ENCODE assay signal across 39 cellular contexts in the genomic region with DNA sequence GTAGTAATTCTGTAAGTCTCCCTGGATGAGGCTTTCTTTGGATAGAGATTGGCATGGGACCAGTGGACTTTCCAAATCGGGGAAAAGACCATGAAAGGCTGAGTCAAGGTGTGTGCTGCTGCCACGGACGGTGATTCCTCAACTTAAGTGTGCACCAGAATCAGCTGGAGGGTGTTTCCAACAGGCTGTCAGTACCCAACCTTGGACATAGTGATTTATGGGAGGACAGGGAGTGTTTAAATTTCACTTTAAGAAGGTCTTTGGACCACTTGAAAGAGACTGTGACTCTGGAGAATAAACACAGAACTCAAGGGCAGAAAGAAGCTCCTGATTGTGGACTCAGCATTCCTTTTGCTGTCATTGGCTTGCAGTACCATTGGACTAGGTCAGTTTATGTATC.
"Had no signal": no experiment of that assay in that cellular context is flagged by ENCODE, and none has a peak within 500 bp of the region (broad histone marks: within the 10 kb centered on the region; RNA-seq: fewer than 3 reads in every experiment).

No MANE protein-coding gene starts in this region.

- H3K4me3 Mint-ChIP-seq: activated B cell treated with CpG ODN at 0.5 μM for 24 hours; activated CD4-positive, alpha-beta memory T cell treated with anti-CD3 and anti-CD28 coated beads for 36 hours; activated CD4-positive, alpha-beta T cell treated with anti-CD3 and anti-CD28 coated beads, Interleukin-2, amount 10 ng/mL, durations not matched to agents 24 days and 14 days; activated CD8-positive, alpha-beta T cell treated with anti-CD3 and anti-CD28 coated beads for 36 hours; activated naive CD4-positive, alpha-beta T cell treated with anti-CD3 and anti-CD28 coated beads for 36 hours; activated naive CD8-positive, alpha-beta T cell treated with anti-CD3 and anti-CD28 coated beads for 36 hours; activated T-cell treated with anti-CD3 and anti-CD28 coated beads, Interleukin-2, amount 50 U/mL, for 4 hours; activated T-cell treated with anti-CD3 and anti-CD28 coated beads, Interleukin-2, amount 50 U/mL, for 72 hours; activated T-helper 1 cell treated with anti-CD3 and anti-CD28 coated beads, Interleukin-12 subunit alpha, Interleukin-12 subunit beta, Interleukin-2, Interleukin-4 antibody, amounts not matched to agents 30 ng/mL and 10 ng/mL and 1 ng/mL, durations not matched to agents 14 hours and 24 hours and 36 hours; activated T-helper 17 cell treated with anti-CD3 and anti-CD28 coated beads, Interleukin-2, amount 50 U/mL, for 72 hours; brain; central memory CD8-positive, alpha-beta T cell; T-helper 1 cell treated with Interleukin-12 subunit alpha and Interleukin-12 subunit beta and Interleukin-4 antibody, amounts not matched to agents 30 μg/mL and 1 μg/mL, for 36 hours; T-helper 2 cell treated with Interferon-gamma antibody and Interleukin-4, amounts not matched to agents 5 μg/mL and 100 μg/mL, for 36 hours had no signal

- H3K9me3 ChIP-seq: adrenal gland had no signal

- H3K27me3 ChIP-seq: ascending aorta, cardiac muscle cell had no signal

- H3K9me3 Mint-ChIP-seq: activated naive CD8-positive, alpha-beta T cell treated with anti-CD3 and anti-CD28 coated beads for 36 hours; activated T-helper 17 cell treated with anti-CD3 and anti-CD28 coated beads, Interleukin-2, amount 50 U/mL, for 72 hours; central memory CD8-positive, alpha-beta T cell had no signal

- H3K36me3 Mint-ChIP-seq: activated naive CD8-positive, alpha-beta T cell treated with anti-CD3 and anti-CD28 coated beads for 36 hours; brain had no signal

- ATAC-seq: activated CD8-positive, alpha-beta T cell treated with anti-CD3 and anti-CD28 coated beads for 36 hours; activated naive CD4-positive, alpha-beta T cell treated with anti-CD3 and anti-CD28 coated beads, Interleukin-2, amount 50 U/mL, for 72 hours; activated T-cell treated with anti-CD3 and anti-CD28 coated beads, Interleukin-2, amount 50 U/mL, for 4 hours; activated T-cell treated with anti-CD3 and anti-CD28 coated beads, Interleukin-2, amount 50 U/mL, for 72 hours; activated T-helper 17 cell treated with anti-CD3 and anti-CD28 coated beads, Interleukin-2, amount 50 U/mL, for 72 hours had no signal

- H3K36me3 ChIP-seq: adrenal gland, ascending aorta, cardiac muscle cell had no signal

- H3K27ac Mint-ChIP-seq: activated B cell treated with CpG ODN at 0.5 μM for 24 hours; activated CD4-positive, alpha-beta memory T cell treated with anti-CD3 and anti-CD28 coated beads for 36 hours; activated CD4-positive, alpha-beta T cell treated with anti-CD3 and anti-CD28 coated beads, Interleukin-2, amount 10 ng/mL, durations not matched to agents 24 days and 14 days; activated CD8-positive, alpha-beta T cell treated with anti-CD3 and anti-CD28 coated beads for 36 hours; activated naive CD4-positive, alpha-beta T cell treated with anti-CD3 and anti-CD28 coated beads for 36 hours; activated naive CD4-positive, alpha-beta T cell treated with anti-CD3 and anti-CD28 coated beads, Interleukin-2, amount 50 U/mL, for 72 hours; activated naive CD8-positive, alpha-beta T cell treated with anti-CD3 and anti-CD28 coated beads for 36 hours; activated T-cell treated with anti-CD3 and anti-CD28 coated beads, Interleukin-2, amount 50 U/mL, for 72 hours; activated T-helper 1 cell treated with anti-CD3 and anti-CD28 coated beads, Interleukin-12 subunit alpha, Interleukin-12 subunit beta, Interleukin-2, Interleukin-4 antibody, amounts not matched to agents 30 ng/mL and 10 ng/mL and 1 ng/mL, durations not matched to agents 14 hours and 24 hours and 36 hours; activated T-helper 17 cell treated with anti-CD3 and anti-CD28 coated beads, Interleukin-2, amount 50 U/mL, for 72 hours; brain; T-helper 1 cell treated with Interleukin-12 subunit alpha and Interleukin-12 subunit beta and Interleukin-4 antibody, amounts not matched to agents 30 μg/mL and 1 μg/mL, for 36 hours; T-helper 2 cell treated with Interferon-gamma antibody and Interleukin-4, amounts not matched to agents 5 μg/mL and 100 μg/mL, for 36 hours had no signal

- DNase-seq: activated B cell treated with CpG ODN at 0.5 μM for 24 hours; activated CD4-positive, alpha-beta memory T cell treated with anti-CD3 and anti-CD28 coated beads for 36 hours; activated CD4-positive, alpha-beta T cell treated with anti-CD3 and anti-CD28 coated beads for 4 hours; activated CD4-positive, alpha-beta T cell treated with anti-CD3 and anti-CD28 coated beads, Interleukin-2, amount 10 ng/mL, durations not matched to agents 24 days and 14 days; activated CD4-positive, alpha-beta T cell treated with anti-CD3 and anti-CD28 coated beads, Interleukin-2, amount 50 U/mL, for 1 hour; activated CD4-positive, alpha-beta T cell treated with anti-CD3 and anti-CD28 coated beads, Interleukin-2, amount 50 U/mL, for 4 hours; activated CD4-positive, CD25-positive, alpha-beta regulatory T cell treated with anti-CD3 and anti-CD28 coated beads, Interleukin-2, amount 50 U/mL, for 72 hours; activated CD8-positive, alpha-beta memory T cell treated with anti-CD3 and anti-CD28 coated beads, Interleukin-2, amount 50 U/mL, for 4 hours; activated CD8-positive, alpha-beta T cell treated with anti-CD3 and anti-CD28 coated beads for 36 hours; activated effector memory CD4-positive, alpha-beta T cell treated with anti-CD3 and anti-CD28 coated beads, Interleukin-2, amount 50 U/mL, for 16 hours; activated gamma-delta T cell treated with Interleukin-2 at 50 U/mL for 16 hours; activated naive CD4-positive, alpha-beta T cell; activated naive CD4-positive, alpha-beta T cell treated with anti-CD3 and anti-CD28 coated beads for 36 hours; activated naive CD4-positive, alpha-beta T cell treated with anti-CD3 and anti-CD28 coated beads, Interleukin-2, amount 50 U/mL, for 16 hours; activated naive CD8-positive, alpha-beta T cell treated with anti-CD3 and anti-CD28 coated beads for 36 hours; activated T-cell treated with anti-CD3 and anti-CD28 coated beads for 4 hours; activated T-cell treated with anti-CD3 and anti-CD28 coated beads, Interleukin-2, amount 50 U/mL, for 1 hour; activated T-cell treated with anti-CD3 and anti-CD28 coated beads, Interleukin-2, amount 50 U/mL, for 4 hours; activated T-cell treated with anti-CD3 and anti-CD28 coated beads, Interleukin-2, amount 50 U/mL, for 72 hours; adrenal gland; amygdala; anterior cingulate cortex; caudate nucleus; SW 1271; T-helper 1 cell; T-helper 2 cell; T-helper 9 cell had no signal

- H3K4me1 Mint-ChIP-seq: activated CD4-positive, alpha-beta T cell treated with anti-CD3 and anti-CD28 coated beads, Interleukin-2, amount 10 ng/mL, durations not matched to agents 24 days and 14 days; activated naive CD8-positive, alpha-beta T cell treated with anti-CD3 and anti-CD28 coated beads for 36 hours; brain; central memory CD8-positive, alpha-beta T cell had no signal

- H3K4me1 ChIP-seq: adrenal gland, ascending aorta had no signal

- H3K27ac ChIP-seq: adrenal gland, ascending aorta, cardiac muscle cell, VCaP had no signal

- H3K4me3 ChIP-seq: adrenal gland, ascending aorta, cardiac muscle cell had no signal

- FAIRE-seq: bronchial epithelial cell, TTC549 had no signal
